Comparison of ENCODE assay signal across 8 cellular contexts in genomic region chr12:12716151-12716844, GRCh38. TPM values are rescaled to one million over a fixed set of nuclear protein-coding genes. Genes with fewer than 3 reads are reported as not detected.
DNase-seq lines count a peak whose midpoint lies in the region; ATAC-seq and TF ChIP-seq lines count a peak whose summit lies in the region.

No MANE protein-coding gene starts in this region.

- TF ChIP-seq POLR2A in transverse colon (IDR thresholded peaks at IDR 0.05) = no peak

- H3K36me3 Mint-ChIP-seq in activated CD4-positive, alpha-beta T cell treated with anti-CD3 and anti-CD28 coated beads, Interleukin-2, amount 10 ng/mL, durations not matched to agents 7 days and 5 days (ENCODE audit: low read depth) = peaks cover 50% of the 10 kb centered on the region

- H3K9me3 Mint-ChIP-seq in activated CD4-positive, alpha-beta T cell treated with anti-CD3 and anti-CD28 coated beads, Interleukin-2, amount 10 ng/mL, durations not matched to agents 7 days and 5 days = no peaks in the 10 kb centered on the region

- intact Hi-C loops in OCI-LY7 (cut with micrococcal nuclease; ENCODE audit: unreplicated experiment) = loop anchor here (2.0 to 5.0 kb wide), 2 partner anchors 154 to 359 kb away; partner anchors contain the start of genes BORCS5 and DUSP16
- intact Hi-C loops in transverse colon (cut with DNase I; ENCODE audit: low total_unique reads) = loop anchor here (5.0 kb wide), 1 partner anchor 154 kb away; the partner anchor contains the start of gene DUSP16

- peaks cover 30% of the 10 kb centered on the region for H3K36me3 ChIP-seq in OCI-LY7 (ENCODE audit: insufficient read depth, low read length)
- peaks cover 0 to 11% (median 4%) of the 10 kb centered on the region in 4 donors for H3K36me3 ChIP-seq in transverse colon

- H3K4me3 Mint-ChIP-seq in activated CD4-positive, alpha-beta T cell treated with anti-CD3 and anti-CD28 coated beads, Interleukin-2, amount 10 ng/mL, durations not matched to agents 7 days and 5 days = peak overlapping the region; percentile 95

- H3K9me3 ChIP-seq in OCI-LY7 (ENCODE audit: low read length) = no peaks in the 10 kb centered on the region
- H3K9me3 ChIP-seq in transverse colon = no peaks in the 10 kb centered on the region

- CTCF ChIA-PET in activated CD4-positive, alpha-beta T cell treated with anti-CD3 and anti-CD28 coated beads, Interleukin-2, amount 10 ng/mL, durations not matched to agents 7 days and 5 days (lab: Charles Lee) = interaction anchor here (0.6 to 1.6 kb wide), 9 partner anchors 9 to 360 kb away, joined by 3 to 8 read pairs (median 3); partner anchors contain the start of gene BORCS5
- CTCF ChIA-PET in OCI-LY7 (lab: Charles Lee; ENCODE audit: unreplicated experiment) = interaction anchor here (1.0 kb wide), 1 partner anchor 11 kb away, joined by 4 read pairs; no protein-coding TSS in a partner anchor

- no peak for ATAC-seq in HG03439 (IDR thresholded peaks at IDR 0.05; ENCODE audit: unreplicated experiment)

- H2AFZ ChIP-seq in OCI-LY7 (ENCODE audit: low read length) = peak overlapping the region; percentile 26; the same call in 1 of the 2 replicates

- no peaks in the 10 kb centered on the region for H3K27me3 Mint-ChIP-seq in activated CD4-positive, alpha-beta T cell treated with anti-CD3 and anti-CD28 coated beads, Interleukin-2, amount 10 ng/mL, durations not matched to agents 7 days and 5 days

- TF ChIP-seq EP300 in transverse colon (IDR thresholded peaks at IDR 0.05; ENCODE audit: low read depth) = no peak

- POLR2A ChIA-PET in activated CD4-positive, alpha-beta T cell treated with anti-CD3 and anti-CD28 coated beads, Interleukin-2, amount 10 ng/mL, durations not matched to agents 7 days and 5 days (lab: Charles Lee) = interaction anchor here (1.1 to 2.2 kb wide), 6 partner anchors 9 to 359 kb away, joined by 3 to 24 read pairs (median 4); partner anchors contain the start of gene BORCS5
- POLR2A ChIA-PET in OCI-LY7 (lab: Charles Lee) = interaction anchor here (0.6 to 4.0 kb wide), 16 partner anchors 8 to 953 kb away, joined by 3 to 44 read pairs (median 6); partner anchors contain the start of genes BORCS5 and GPR19

- TF ChIP-seq CTCF in OCI-LY7 (conservative IDR thresholded peaks at IDR 0.05; ENCODE audit: low read length) = no peak
- TF ChIP-seq CTCF in transverse colon (IDR thresholded peaks at IDR 0.05) = no peak

- H3K27me3 ChIP-seq in transverse colon = no peaks in the 10 kb centered on the region

- 0 to 1% methylated on average over 7 to 18 of the region's 18 CpGs for WGBS in transverse colon (ENCODE audit: low coverage in 1 of 2), 2 donors

- peak overlapping the region; percentile 98 for H3K27ac ChIP-seq in OCI-LY7 (ENCODE audit: low read depth, low read length, poor library complexity, severe bottlenecking)
- H3K27ac ChIP-seq in cingulate gyrus (ENCODE audit: low read depth, low read length) = peak overlapping the region; percentile 99
- peak overlapping the region; percentile 99 to 100 (median 100) for H3K27ac ChIP-seq in transverse colon

- H3K4me1 Mint-ChIP-seq in activated CD4-positive, alpha-beta T cell treated with anti-CD3 and anti-CD28 coated beads, Interleukin-2, amount 10 ng/mL, durations not matched to agents 7 days and 5 days = peaks cover 41% of the 10 kb centered on the region

- H3K9me2 ChIP-seq in OCI-LY7 (ENCODE audit: insufficient read depth, low read length) = no peaks in the 10 kb centered on the region

- H3K4me1 ChIP-seq in OCI-LY7 (ENCODE audit: insufficient read depth, low read length, poor library complexity, severe bottlenecking) (peaks cover 50% of the 10 kb centered on the region), transverse colon (peaks cover 28 to 52% (median 49%) of the 10 kb centered on the region in 4 donors)

- DNase-seq in activated CD4-positive, alpha-beta T cell treated with anti-CD3 and anti-CD28 coated beads, Interleukin-2, amount 10 ng/mL, durations not matched to agents 7 days and 5 days = no peak
- DNase-seq in activated CD4-positive, alpha-beta T cell treated with anti-CD3 and anti-CD28 coated beads for 1 hour = no peak
- DNase-seq in OCI-LY7 (ENCODE audit: low spot score) (no peak), medulla oblongata (ENCODE audit: extremely low spot score) (peak; percentile 62), transverse colon (no peak), putamen (ENCODE audit: low spot score) (no peak)

- H3K79me2 ChIP-seq in OCI-LY7 (ENCODE audit: insufficient read depth, low read depth, low read length) = peaks cover 40% of the 10 kb centered on the region

- in situ Hi-C loops in transverse colon (cut with MboI; ENCODE audit: low pct_ligation_motif_present in 1 of 4, low pct_unique_long_range_greater_than_20kb in 1 of 4, low sequenced_read_pairs in 3 of 4) = loop anchor here in 1 of 4 donors (25.0 kb wide), 1 partner anchor 329 kb away; no protein-coding TSS in a partner anchor

- H3K4me3 ChIP-seq in OCI-LY7 (ENCODE audit: low read depth, low read length, poor library complexity, severe bottlenecking) = peak overlapping the region; percentile 88
- H3K4me3 ChIP-seq in transverse colon = peak overlapping the region; percentile 70 to 99 (median 95)

- peak overlapping the region; percentile 99 for H3K27ac Mint-ChIP-seq in activated CD4-positive, alpha-beta T cell treated with anti-CD3 and anti-CD28 coated beads, Interleukin-2, amount 10 ng/mL, durations not matched to agents 7 days and 5 days

- BruUV-seq in OCI-LY7 (replicated peaks; lab: Mats Ljungman, UMichigan) = TSS peak; percentile 84

- H4K20me1 ChIP-seq in OCI-LY7 (ENCODE audit: insufficient read depth, low read length) = peaks cover 6% of the 10 kb centered on the region; the same call in 1 of the 2 replicates

- H3K4me2 ChIP-seq in OCI-LY7 (ENCODE audit: low read length) = peak overlapping the region; percentile 94

RNA-seq across cellular contexts. Expression of gene CDKN1B, which starts 0.9 kb away (rescaled TPM):
- 100 to 1,000 TPM; 105 to 117 TPM for total RNA-seq in activated CD4-positive, alpha-beta T cell treated with anti-CD3 and anti-CD28 coated beads, Interleukin-2, amount 10 ng/mL, durations not matched to agents 7 days and 5 days
- 59.4 and 65.7 TPM in 2 replicates for total RNA-seq in OCI-LY7 (2014; rRNA removed; shearing (Covaris generic))
- total RNA-seq in OCI-LY7 (2022) = 45.3 and 54.7 TPM in 2 replicates
- total RNA-seq in transverse colon = 10 to 100 TPM; 14.1 to 58.3 (median 54.1) TPM

RNA-seq across cellular contexts. Expression of gene GPR19, which starts 20.3 kb away (rescaled TPM):
- 1 to 10 TPM; 7.7 to 9.3 TPM for total RNA-seq in activated CD4-positive, alpha-beta T cell treated with anti-CD3 and anti-CD28 coated beads, Interleukin-2, amount 10 ng/mL, durations not matched to agents 7 days and 5 days
- total RNA-seq in OCI-LY7 (2014; rRNA removed; shearing (Covaris generic)) = 13.6 and 17.3 TPM in 2 replicates
- total RNA-seq in OCI-LY7 (2022) = 16.9 and 24.2 TPM in 2 replicates
- not detected for total RNA-seq in transverse colon

Comparison
In these comparisons a context has a peak if more than half of its experiments do, and no peak if none do; other contexts are left out.
1. RNA of gene GPR19, which starts 20.3 kb away (total RNA-seq): 13.6 to 24.2 TPM in OCI-LY7 and 7.7 to 9.3 TPM in activated CD4-positive, alpha-beta T cell treated with anti-CD3 and anti-CD28 coated beads, Interleukin-2, amount 10 ng/mL, durations not matched to agents 7 days and 5 days; not detected in transverse colon; every median in the first group is over 4 times any median in the second.
2. Peak in every context shown above with its lines, with median percentiles within 50 percentile points of each other: H3K27ac ChIP-seq.